ENCODE assay signal across 8 cellular contexts in genomic region chr5:2330731-2331130, GRCh38.
"Had no signal": no experiment of that assay in that cellular context is flagged by ENCODE, and none has a peak within 500 bp of the region (broad histone marks: within the 10 kb centered on the region; RNA-seq: fewer than 3 reads in every experiment).

No MANE protein-coding gene starts in this region.

- H3K4me3 ChIP-seq: GM23248, GM23338, HAP-1 had no signal

- H3K27ac ChIP-seq: GM23248 had no signal

- H3K27ac Mint-ChIP-seq: GM23338, H9, HFFc6 had no signal

- DNase-seq: GM23248, GOT3, H9, HCEC 1CT, HFFc6 had no signal

- H3K9ac ChIP-seq: GM23248 had no signal

- H3K9me3 ChIP-seq: HAP-1 had no signal

- H3K4me2 ChIP-seq: GM23338 had no signal

- H3K4me3 Mint-ChIP-seq: GM23338, H9, HFFc6 had no signal

- H3K36me3 ChIP-seq: HAP-1 had no signal

- H3K9me3 Mint-ChIP-seq: H9 had no signal

- H3K4me1 ChIP-seq: HAP-1 had no signal

- ATAC-seq: GM23338, HCT116 had no signal

- H2AFZ ChIP-seq: GM23248, GM23338 had no signal
